Comparison of ENCODE assay signal across 17 cellular contexts in the genomic region with DNA sequence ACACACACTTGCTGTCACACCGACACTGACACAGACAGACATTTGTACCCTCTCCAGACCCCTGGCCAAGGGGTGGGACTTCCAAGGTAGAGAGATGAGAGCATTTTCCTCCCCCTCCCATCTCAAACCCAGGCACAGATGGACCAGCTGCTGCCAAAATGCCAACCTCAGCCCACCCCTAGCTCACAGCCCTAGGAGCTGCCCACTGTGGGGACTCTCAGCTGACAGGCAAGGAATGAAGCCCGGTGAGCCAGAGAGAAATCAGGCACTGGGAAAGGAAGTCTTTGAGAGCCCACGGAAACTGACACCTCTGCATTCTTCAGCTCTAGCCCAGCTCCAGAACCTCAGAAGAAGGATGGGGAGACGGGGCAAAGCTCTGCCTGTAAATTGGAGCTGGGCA. TPM values are rescaled to one million over a fixed set of nuclear protein-coding genes. Genes with fewer than 3 reads are reported as not detected.
DNase-seq lines count a peak whose midpoint lies in the region; ATAC-seq and TF ChIP-seq lines count a peak whose summit lies in the region.
"Had no signal": no experiment of that assay in that cellular context is flagged by ENCODE, and none has a peak within 500 bp of the region (broad histone marks: within the 10 kb centered on the region; RNA-seq: fewer than 3 reads in every experiment).

No MANE protein-coding gene starts in this region.

- H3K79me2 ChIP-seq in GM23338 (replicated peaks; ENCODE audit: insufficient read depth), result peaks cover 66% of the 10 kb centered on the region

- H3K4me1 Mint-ChIP-seq in GM23338, result peaks cover 72% of the 10 kb centered on the region
- peaks cover 80% of the 10 kb centered on the region for H3K4me1 Mint-ChIP-seq in nephron progenitor cell

- H3K4me3 ChIP-seq in GM23338 (peak overlapping the region; percentile 74), foreskin fibroblast (ENCODE audit: low read depth in 1 of 2, low read length in 2 of 2) (no peak overlapping the region)
- H3K4me3 ChIP-seq: colonic mucosa, vagina had no signal

- no peak for TF ChIP-seq CTCF in GM23338 (conservative IDR thresholded peaks at IDR 0.05; ENCODE audit: low read depth in 2 of 2)
- TF ChIP-seq CTCF in foreskin fibroblast (IDR thresholded peaks at IDR 0.05; ENCODE audit: low read depth, low read length), result no peak
- TF ChIP-seq CTCF in nephron progenitor cell (IDR thresholded peaks at IDR 0.05), result no peak

- peaks cover 31% of the 10 kb centered on the region for H3K36me3 Mint-ChIP-seq in GM23338 (ENCODE audit: low read depth)
- no peaks in the 10 kb centered on the region for H3K36me3 Mint-ChIP-seq in nephron progenitor cell (ENCODE audit: low read depth)

- no peak for ATAC-seq in GM23338
- ATAC-seq in GM21367 (IDR thresholded peaks at IDR 0.05; ENCODE audit: unreplicated experiment), result no peak

- peaks cover 10% of the 10 kb centered on the region; the same call in 1 of the 2 replicates for H3F3A ChIP-seq in GM23338 (replicated peaks; ENCODE audit: low read depth)

- H3K4me2 ChIP-seq in GM23338, result peak overlapping the region; percentile 90

- H3K27ac ChIP-seq in GM23338 (ENCODE audit: low read depth), result peak overlapping the region; percentile 61; the same call in 1 of the 2 replicates
- H3K27ac ChIP-seq: colonic mucosa, vagina had no signal

- no peaks in the 10 kb centered on the region; the same call in 2 of the 3 replicates for H3K9me3 Mint-ChIP-seq in GM23338
- H3K9me3 Mint-ChIP-seq in nephron progenitor cell, result no peaks in the 10 kb centered on the region

- H3K4me3 Mint-ChIP-seq in GM23338, result peak overlapping the region; percentile 99
- peak overlapping the region; percentile 92 for H3K4me3 Mint-ChIP-seq in nephron progenitor cell

- H4K20me1 ChIP-seq in GM23338 (replicated peaks; ENCODE audit: insufficient read depth), result peaks cover 30% of the 10 kb centered on the region

- DNase-seq in GM23338 (ENCODE audit: low spot score) (peak; percentile 49), NCI-H1694 (lab: John Stamatoyannopoulos, UW) (peak; percentile 26), foreskin fibroblast (peak; percentile 24 to 49), nephron progenitor cell (peak; percentile 28), NCI-H526 (lab: John Stamatoyannopoulos, UW) (no peak), NOMO-1 treated with DMSO at 0.1 percent for 48 hours (lab: John Stamatoyannopoulos, UW; ENCODE audit: unreplicated experiment) (no peak)
- DNase-seq in activated T-cell treated with anti-CD3 and anti-CD28 coated beads, Interleukin-2, amount 50 U/mL, for 1 hour, result no peak
- DNase-seq: activated CD4-positive, alpha-beta T cell treated with anti-CD3 and anti-CD28 coated beads, Interleukin-2, amount 50 U/mL, for 4 hours; activated naive CD4-positive, alpha-beta T cell; activated T-cell treated with anti-CD3 and anti-CD28 coated beads for 4 hours; colonic mucosa; NCI-H187; stimulated activated CD4-positive, alpha-beta T cell treated with anti-CD3 and anti-CD28 coated beads, Interleukin-4, amount 100 ng/mL, for 4 hours; substantia nigra; T-helper 1 cell had no signal

- H3K27ac Mint-ChIP-seq in GM23338, result no peak overlapping the region
- H3K27ac Mint-ChIP-seq in nephron progenitor cell, result no peak overlapping the region

- H2AFZ ChIP-seq in GM23338, result no peak overlapping the region

- peaks cover 69% of the 10 kb centered on the region for H3K4me1 ChIP-seq in GM23338 (ENCODE audit: insufficient read depth)

- H3K27me3 Mint-ChIP-seq in GM23338 (ENCODE audit: insufficient read depth, low read depth, poor library complexity) (peaks cover 29% of the 10 kb centered on the region), nephron progenitor cell (ENCODE audit: low read depth, poor library complexity) (peaks cover 40% of the 10 kb centered on the region)

- no peaks in the 10 kb centered on the region for H3K9me2 ChIP-seq in GM23338 (ENCODE audit: insufficient read depth)

- H3K36me3 ChIP-seq in GM23338 (ENCODE audit: insufficient read depth), result no peaks in the 10 kb centered on the region
- H3K36me3 ChIP-seq: colonic mucosa, vagina had no signal

- H3K27me3 ChIP-seq in GM23338 (ENCODE audit: insufficient read depth), result 0 out of 2 replicates have a peak, but pooled peaks cover 13% of the 10 kb centered on the region
- H3K27me3 ChIP-seq: vagina had no signal

TF ChIP-seq in GM23338, 12 proteins besides CTCF, POLR2A, EP300 and RAD21:
- TF ChIP-seq ZNF462 (CRISPR knock-in tag; IDR thresholded peaks at IDR 0.05) (no peak), POLR2AphosphoS5 (IDR thresholded peaks at IDR 0.05; ENCODE audit: low read depth) (peak; percentile 47)

RNA-seq across cellular contexts. Expression of gene ETV4, which starts 2.8 kb away (rescaled TPM):
- total RNA-seq in GM23338 (2014; rRNA removed; shearing (Covaris generic)), result 126 and 149 TPM in 2 replicates
- 93.1 and 97.2 TPM in 2 replicates for polyA plus RNA-seq in GM23338 (2016; fragmentation: Nextera tagmentation; extraction: Ambion mirVana)

RNA-seq across cellular contexts. Expression of gene DHX8, which starts 59.5 kb away (rescaled TPM):
- 27.3 and 35.3 TPM in 2 replicates for total RNA-seq in GM23338 (2014; rRNA removed; shearing (Covaris generic))
- 81.1 and 89.2 TPM in 2 replicates for polyA plus RNA-seq in GM23338 (2016; fragmentation: Nextera tagmentation; extraction: Ambion mirVana)

Comparison
In these comparisons a context has a peak if more than half of its experiments do, and no peak if none do; other contexts are left out.
1. DNase-seq: peak in GM23338 (single experiment), NCI-H1694 (single experiment), foreskin fibroblast (2 of 2) and nephron progenitor cell (single experiment); none in NCI-H526 (0 of 2), NOMO-1 treated with DMSO at 0.1 percent for 48 hours (single experiment) and activated T-cell treated with anti-CD3 and anti-CD28 coated beads, Interleukin-2, amount 50 U/mL, for 1 hour (single experiment).